In the genomic region with DNA sequence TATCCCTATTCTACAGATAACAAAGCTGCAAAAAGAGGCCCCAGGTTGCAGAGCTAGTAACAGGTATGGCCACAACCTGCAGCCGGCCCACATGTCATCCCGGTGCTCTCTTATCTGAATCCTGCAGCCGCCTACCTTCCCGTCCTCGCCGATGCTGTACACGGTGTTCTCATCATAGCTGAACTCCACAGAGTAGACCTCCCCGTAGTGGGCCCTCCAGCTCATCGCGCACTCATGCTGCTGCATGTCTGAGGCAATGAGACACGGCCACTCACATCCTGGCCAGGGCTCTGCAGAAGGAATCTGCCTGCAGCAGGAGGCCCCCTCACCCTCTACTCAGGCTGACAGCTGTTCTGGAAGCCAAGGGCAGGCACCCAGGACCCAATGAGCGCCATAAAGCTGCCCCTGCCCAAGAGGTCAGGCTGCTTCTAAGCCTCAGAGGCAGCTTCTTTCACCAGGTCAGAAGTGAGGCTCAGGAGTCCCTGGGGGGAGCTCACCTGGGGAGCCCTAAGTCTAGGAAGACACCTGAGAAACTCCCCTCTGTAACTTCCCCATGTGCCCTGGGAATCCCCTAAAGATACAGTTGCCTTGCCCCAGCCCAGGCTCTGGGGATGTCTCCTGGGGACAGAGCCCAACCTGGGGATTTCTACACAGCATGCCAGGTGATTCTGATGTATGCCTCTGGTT, we compare ENCODE assay signal across 1 cellular context.
TF ChIP-seq lines count a peak whose summit lies in the region.

No MANE protein-coding gene starts in this region.

TF ChIP-seq in HEK293T, 16 proteins besides CTCF, POLR2A, EP300 and RAD21:
- no peak for TF ChIP-seq FOXK2 (IDR thresholded peaks at IDR 0.05)
- TF ChIP-seq, protein P1, sequence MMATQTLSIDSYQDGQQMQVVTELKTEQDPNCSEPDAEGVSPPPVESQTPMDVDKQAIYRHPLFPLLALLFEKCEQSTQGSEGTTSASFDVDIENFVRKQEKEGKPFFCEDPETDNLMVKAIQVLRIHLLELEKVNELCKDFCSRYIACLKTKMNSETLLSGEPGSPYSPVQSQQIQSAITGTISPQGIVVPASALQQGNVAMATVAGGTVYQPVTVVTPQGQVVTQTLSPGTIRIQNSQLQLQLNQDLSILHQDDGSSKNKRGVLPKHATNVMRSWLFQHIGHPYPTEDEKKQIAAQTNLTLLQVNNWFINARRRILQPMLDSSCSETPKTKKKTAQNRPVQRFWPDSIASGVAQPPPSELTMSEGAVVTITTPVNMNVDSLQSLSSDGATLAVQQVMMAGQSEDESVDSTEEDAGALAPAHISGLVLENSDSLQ (IDR thresholded peaks at IDR 0.05): no peak
- no peak for TF ChIP-seq ARNT (IDR thresholded peaks at IDR 0.05)
- TF ChIP-seq ELF4 (IDR thresholded peaks at IDR 0.05): no peak
- no peak for TF ChIP-seq CTBP1 (IDR thresholded peaks at IDR 0.05; ENCODE audit: borderline replicate concordance)
- no peak for TF ChIP-seq TARDBP (IDR thresholded peaks at IDR 0.05)
- TF ChIP-seq LEF1 (IDR thresholded peaks at IDR 0.05; ENCODE audit: borderline replicate concordance): no peak
- no peak for TF ChIP-seq ZNF384 (IDR thresholded peaks at IDR 0.05)
- no peak for TF ChIP-seq L3MBTL2 (conservative IDR thresholded peaks at IDR 0.05)
- no peak for TF ChIP-seq HDGF (IDR thresholded peaks at IDR 0.05; ENCODE audit: borderline replicate concordance)
- TF ChIP-seq SUZ12 (IDR thresholded peaks at IDR 0.05): no peak
- no peak for TF ChIP-seq FOXA1 (IDR thresholded peaks at IDR 0.05)
- no peak for TF ChIP-seq BHLHE40 (IDR thresholded peaks at IDR 0.05; ENCODE audit: borderline replicate concordance)
TF ChIP-seq in HEK293T: peak in this region for 0.
